In genomic region chr1:179510038-179510437, GRCh38 we compare ENCODE assay signal across 19 cellular contexts.
DNase-seq lines count a peak whose midpoint lies in the region; ATAC-seq lines count a peak whose summit lies in the region.
"Had no signal": no experiment of that assay in that cellular context is flagged by ENCODE, and none has a peak within 500 bp of the region (broad histone marks: within the 10 kb centered on the region; RNA-seq: fewer than 3 reads in every experiment).

No MANE protein-coding gene starts in this region.

- H3K27ac Mint-ChIP-seq in activated CD4-positive, alpha-beta T cell treated with anti-CD3 and anti-CD28 coated beads for 36 hours: no peak overlapping the region
- H3K27ac Mint-ChIP-seq: activated CD4-positive, alpha-beta memory T cell treated with anti-CD3 and anti-CD28 coated beads, Interleukin-2, amount 10 ng/mL, durations not matched to agents 7 days and 5 days had no signal

- H3K27me3 Mint-ChIP-seq in activated CD4-positive, alpha-beta T cell treated with anti-CD3 and anti-CD28 coated beads for 36 hours: peaks cover 7% of the 10 kb centered on the region
- H3K27me3 Mint-ChIP-seq in activated T-cell treated with anti-CD3 and anti-CD28 coated beads, Interleukin-2, amount 50 U/mL, for 4 hours (ENCODE audit: low read depth): no peaks in the 10 kb centered on the region

- ATAC-seq in activated CD4-positive, alpha-beta T cell treated with anti-CD3 and anti-CD28 coated beads for 36 hours: peak; percentile 30
- peak; percentile 95 for ATAC-seq in GM21786 (IDR thresholded peaks at IDR 0.05; ENCODE audit: unreplicated experiment)
- ATAC-seq in HG03432 (IDR thresholded peaks at IDR 0.05; ENCODE audit: unreplicated experiment): peak; percentile 90
- no peak for ATAC-seq in left ventricle myocardium superior
- ATAC-seq in activated T-cell treated with anti-CD3 and anti-CD28 coated beads, Interleukin-2, amount 50 U/mL, for 4 hours: no peak
- ATAC-seq: pancreas, Right ventricle myocardium inferior had no signal

- DNase-seq in activated CD4-positive, alpha-beta T cell treated with anti-CD3 and anti-CD28 coated beads for 36 hours: no peak
- DNase-seq in activated CD4-positive, alpha-beta T cell treated with anti-CD3 and anti-CD28 coated beads for 1 hour: no peak
- DNase-seq in activated CD8-positive, alpha-beta memory T cell treated with anti-CD3 and anti-CD28 coated beads, Interleukin-2, amount 50 U/mL, for 48 hours: no peak
- DNase-seq in left ventricle myocardium superior: no peak
- DNase-seq in activated T-cell treated with anti-CD3 and anti-CD28 coated beads, Interleukin-2, amount 50 U/mL, for 4 hours: no peak
- DNase-seq in activated gamma-delta T cell treated with Interleukin-2 at 50 U/mL for 16 hours: no peak
- DNase-seq: 8988T; activated CD4-positive, alpha-beta memory T cell treated with anti-CD3 and anti-CD28 coated beads, Interleukin-2, amount 10 ng/mL, durations not matched to agents 7 days and 5 days; activated gamma-delta T cell; brain microvascular endothelial cell; KG1; NCI-H1694 treated with DMSO at 0.1 percent for 48 hours; pancreas; spleen; T-helper 9 cell; thyroid gland had no signal

- no peak overlapping the region for H3K4me3 Mint-ChIP-seq in activated CD4-positive, alpha-beta T cell treated with anti-CD3 and anti-CD28 coated beads for 36 hours
- no peak overlapping the region for H3K4me3 Mint-ChIP-seq in activated T-cell treated with anti-CD3 and anti-CD28 coated beads, Interleukin-2, amount 50 U/mL, for 4 hours
- H3K4me3 Mint-ChIP-seq: activated CD4-positive, alpha-beta memory T cell treated with anti-CD3 and anti-CD28 coated beads, Interleukin-2, amount 10 ng/mL, durations not matched to agents 7 days and 5 days had no signal

- intact Hi-C loops in activated CD4-positive, alpha-beta T cell treated with anti-CD3 and anti-CD28 coated beads for 36 hours (cut with DNase I, micrococcal nuclease): no loop called here
- intact Hi-C loops in left ventricle myocardium superior (cut with micrococcal nuclease): no loop called here

- H3K4me1 Mint-ChIP-seq in activated CD4-positive, alpha-beta T cell treated with anti-CD3 and anti-CD28 coated beads for 36 hours: no peaks in the 10 kb centered on the region
- no peaks in the 10 kb centered on the region for H3K4me1 Mint-ChIP-seq in activated T-cell treated with anti-CD3 and anti-CD28 coated beads, Interleukin-2, amount 50 U/mL, for 4 hours (ENCODE audit: low read depth)

- H3K36me3 Mint-ChIP-seq in activated CD4-positive, alpha-beta T cell treated with anti-CD3 and anti-CD28 coated beads for 36 hours (ENCODE audit: low read depth): no peaks in the 10 kb centered on the region
- H3K36me3 Mint-ChIP-seq in activated T-cell treated with anti-CD3 and anti-CD28 coated beads, Interleukin-2, amount 50 U/mL, for 4 hours (ENCODE audit: insufficient read depth): no peaks in the 10 kb centered on the region

- POLR2A ChIA-PET in activated CD4-positive, alpha-beta T cell treated with anti-CD3 and anti-CD28 coated beads for 36 hours (lab: Charles Lee): no interaction called here

- H3K9me3 Mint-ChIP-seq in activated CD4-positive, alpha-beta T cell treated with anti-CD3 and anti-CD28 coated beads for 36 hours (ENCODE audit: low read depth): no peaks in the 10 kb centered on the region
- peaks cover 4% of the 10 kb centered on the region for H3K9me3 Mint-ChIP-seq in activated T-cell treated with anti-CD3 and anti-CD28 coated beads, Interleukin-2, amount 50 U/mL, for 4 hours
- H3K9me3 Mint-ChIP-seq: activated CD4-positive, alpha-beta memory T cell treated with anti-CD3 and anti-CD28 coated beads, Interleukin-2, amount 10 ng/mL, durations not matched to agents 7 days and 5 days had no signal

- CTCF ChIA-PET in activated CD4-positive, alpha-beta T cell treated with anti-CD3 and anti-CD28 coated beads for 36 hours (lab: Charles Lee): no interaction called here

Comparison
In these comparisons a context has a peak if more than half of its experiments do, and no peak if none do; other contexts are left out.
1. ATAC-seq: peak in activated CD4-positive, alpha-beta T cell treated with anti-CD3 and anti-CD28 coated beads for 36 hours (single experiment), GM21786 (single experiment) and HG03432 (single experiment); none in left ventricle myocardium superior (single experiment) and activated T-cell treated with anti-CD3 and anti-CD28 coated beads, Interleukin-2, amount 50 U/mL, for 4 hours (0 of 2).